Comparison of ENCODE assay signal across 16 cellular contexts in the genomic region with DNA sequence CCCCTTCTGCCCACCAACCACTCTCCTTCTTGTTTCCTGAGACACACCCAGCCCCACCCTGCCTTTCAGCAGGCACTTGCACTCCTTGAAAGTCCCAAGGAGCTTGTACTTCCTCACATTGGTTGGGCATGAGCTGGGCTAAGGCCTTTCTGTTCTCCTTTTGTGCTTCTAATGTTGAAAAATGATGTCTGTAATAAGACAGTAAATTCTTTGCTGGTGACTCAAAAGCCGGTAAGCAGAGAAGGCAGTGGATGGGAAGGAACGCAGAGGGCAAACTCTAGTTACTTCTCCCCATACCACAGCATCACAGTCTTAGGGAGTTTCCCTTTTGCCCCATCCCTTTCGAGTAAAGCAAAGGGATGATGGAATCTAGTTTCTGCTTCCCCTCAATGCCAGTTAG.
DNase-seq lines count a peak whose midpoint lies in the region; ATAC-seq, FAIRE-seq and TF ChIP-seq lines count a peak whose summit lies in the region.
"Had no signal": no experiment of that assay in that cellular context is flagged by ENCODE, and none has a peak within 500 bp of the region (broad histone marks: within the 10 kb centered on the region; RNA-seq: fewer than 3 reads in every experiment).

No MANE protein-coding gene starts in this region.

- ATAC-seq in left colon = peak; percentile 32
- no peak for ATAC-seq in HG03097 (IDR thresholded peaks at IDR 0.05; ENCODE audit: low FRiP score, unreplicated experiment)
- no peak for ATAC-seq in HG03159 (IDR thresholded peaks at IDR 0.05; ENCODE audit: unreplicated experiment)

- no peak for TF ChIP-seq CTCF in brain microvascular endothelial cell (IDR thresholded peaks at IDR 0.05; ENCODE audit: low read depth, low read length, missing control alignments)

- no peak overlapping the region for H3K4me3 ChIP-seq in brain microvascular endothelial cell (ENCODE audit: low read depth, low read length)
- H3K4me3 ChIP-seq: SJSA1, skin epidermis, suprapubic skin had no signal

- DNase-seq in A172 (ENCODE audit: low spot score) (peak; percentile 81), HTR-8/SVneo (ENCODE audit: insufficient read length, low spot score) (peak; percentile 5), brain microvascular endothelial cell (peak; percentile 10), left colon (no peak), DMS79 (lab: John Stamatoyannopoulos, UW) (no peak), T1000 (lab: John Stamatoyannopoulos, UW) (no peak)
- DNase-seq: activated naive CD8-positive, alpha-beta T cell treated with anti-CD3 and anti-CD28 coated beads, Interleukin-2, amount 10 ng/mL, durations not matched to agents 7 days and 5 days; DMS 273 treated with DMSO at 0.1 percent for 48 hours; NCI-H2029; NCI-H82 had no signal

- H3K27me3 ChIP-seq in brain microvascular endothelial cell (replicated peaks) = no peaks in the 10 kb centered on the region
- H3K27me3 ChIP-seq: SJSA1, suprapubic skin had no signal

- in situ Hi-C loops in brain microvascular endothelial cell (cut with HindIII; ENCODE audit: low pct_ligation_motif_present, low sequenced_read_pairs) = no loop called here

- no peak for FAIRE-seq in HTR-8/SVneo (lab: Jason Lieb, UNC)

- intact Hi-C loops in left colon (cut with DNase I, micrococcal nuclease) = no loop called here

- H3K27ac ChIP-seq in brain microvascular endothelial cell = no peak overlapping the region
- H3K27ac ChIP-seq: KMS-11, SJSA1, suprapubic skin had no signal

- no peaks in the 10 kb centered on the region for H3K36me3 ChIP-seq in brain microvascular endothelial cell (replicated peaks)
- H3K36me3 ChIP-seq: SJSA1, suprapubic skin had no signal

Comparison
In these comparisons a context has a peak if more than half of its experiments do, and no peak if none do; other contexts are left out.
1. DNase-seq: peak in A172 (single experiment), HTR-8/SVneo (single experiment) and brain microvascular endothelial cell (single experiment); none in left colon (0 of 2), DMS79 (single experiment) and T1000 (single experiment).